Comparison of ENCODE assay signal across 14 cellular contexts in genomic region chr16:23324727-23325126, GRCh38. TPM values are rescaled to one million over a fixed set of nuclear protein-coding genes. Genes with fewer than 3 reads are reported as not detected.
DNase-seq lines count a peak whose midpoint lies in the region; ATAC-seq lines count a peak whose summit lies in the region.
"Had no signal": no experiment of that assay in that cellular context is flagged by ENCODE, and none has a peak within 500 bp of the region (broad histone marks: within the 10 kb centered on the region; RNA-seq: fewer than 3 reads in every experiment).

No MANE protein-coding gene starts in this region.

- H3K9me3 ChIP-seq in subcutaneous abdominal adipose tissue (ENCODE audit: control insufficient read depth in 5 of 5, low read length in 5 of 5) = peaks cover 0 to 3% (median 0%) of the 10 kb centered on the region in 5 donors

- H3K27me3 ChIP-seq in subcutaneous abdominal adipose tissue (ENCODE audit: control insufficient read depth in 5 of 5, insufficient read depth in 4 of 5, low read length in 5 of 5) = no peaks in the 10 kb centered on the region

- H3K27ac ChIP-seq in subcutaneous abdominal adipose tissue (ENCODE audit: low read depth, low read length) = peak overlapping the region; percentile 55

- no peak overlapping the region for H3K9ac ChIP-seq in subcutaneous abdominal adipose tissue (ENCODE audit: low read length in 5 of 5)

- peaks cover 2 to 14% (median 12%) of the 10 kb centered on the region in 5 donors for H3K4me1 ChIP-seq in subcutaneous abdominal adipose tissue (ENCODE audit: control insufficient read depth in 5 of 5, insufficient read depth in 5 of 5, low read length in 5 of 5)

- H3K36me3 ChIP-seq in subcutaneous abdominal adipose tissue (ENCODE audit: control insufficient read depth in 5 of 5, insufficient read depth in 5 of 5, low read length in 5 of 5) = no peaks in the 10 kb centered on the region

- no peak overlapping the region for H3K4me3 ChIP-seq in subcutaneous abdominal adipose tissue (ENCODE audit: low read depth in 1 of 5, low read length in 5 of 5)

- peak; percentile 52 for DNase-seq in M059J (ENCODE audit: low read depth)
- peak; percentile 17 for DNase-seq in NCI-H446 treated with DMSO at 0.1 percent for 48 hours (lab: John Stamatoyannopoulos, UW)
- DNase-seq in dermis microvascular lymphatic vessel endothelial cell (ENCODE audit: low read depth in 2 of 2) = peak; percentile 42 to 50
- DNase-seq in activated CD8-positive, alpha-beta memory T cell treated with anti-CD3 and anti-CD28 coated beads, Interleukin-2, amount 50 U/mL, for 4 hours = no peak
- no peak for DNase-seq in cerebellar nuclear complex (lab: John Stamatoyannopoulos, UW)
- DNase-seq in effector CD8-positive, alpha-beta T cell (lab: John Stamatoyannopoulos, UW) = no peak
- DNase-seq: activated CD4-positive, alpha-beta T cell treated with anti-CD3 and anti-CD28 coated beads for 4 hours; GOT3; midbrain; NCI-H526 treated with DMSO at 0.1 percent for 48 hours; SW 1271 had no signal

- no peak for ATAC-seq in HG02885 (IDR thresholded peaks at IDR 0.05; ENCODE audit: poor library complexity, unreplicated experiment)

RNA-seq across cellular contexts. Expression of gene SCNN1B, which starts 22.6 kb away (rescaled TPM):
- not detected in 2 replicates for total RNA-seq in M059J (2014; rRNA removed; shearing (Covaris generic))
- 3.0 and 9.5 TPM in 2 replicates for total RNA-seq in dermis microvascular lymphatic vessel endothelial cell
- total RNA-seq: pulmonary artery endothelial cell had no signal

Comparison
In these comparisons a context has a peak if more than half of its experiments do, and no peak if none do; other contexts are left out.
1. DNase-seq: peak in M059J (single experiment), NCI-H446 treated with DMSO at 0.1 percent for 48 hours (single experiment) and dermis microvascular lymphatic vessel endothelial cell (2 of 2); none in activated CD8-positive, alpha-beta memory T cell treated with anti-CD3 and anti-CD28 coated beads, Interleukin-2, amount 50 U/mL, for 4 hours (single experiment), cerebellar nuclear complex (0 of 2) and effector CD8-positive, alpha-beta T cell (single experiment).